Comparison of ENCODE assay signal across 1 cellular context in genomic region chr5:177133119-177133844, GRCh38.
TF ChIP-seq lines count a peak whose summit lies in the region.

TSS of gene NSD1 (plus strand) at chr5:177133773. CDS start at chr5:177135104, 1,331 bp downstream.

TF ChIP-seq in K562, 482 proteins besides CTCF, POLR2A, EP300 and RAD21 (continued from another document and continues in another):
- TF ChIP-seq MGA (IDR thresholded peaks at IDR 0.05): peak; percentile 47; the same call in 1 of the 2 replicates
- no peak for TF ChIP-seq ZNF124 (CRISPR knock-in tag; IDR thresholded peaks at IDR 0.05)
- TF ChIP-seq E2F6 (IDR thresholded peaks at IDR 0.05; ENCODE audit: borderline replicate concordance in 1 of 2, extremely low read depth in 1 of 2, insufficient read depth in 1 of 2, insufficient read length in 1 of 2, low read depth in 1 of 2, low read length in 1 of 2, poor library complexity in 1 of 2, severe bottlenecking in 1 of 2): peak; percentile 80 to 87
- no peak for TF ChIP-seq TCF15 (CRISPR knock-in tag; IDR thresholded peaks at IDR 0.05)
- peak in 1 of 2 experiments; percentile 55; a peak in 2 of 4 replicates for TF ChIP-seq NRF1 (conservative IDR thresholded peaks at IDR 0.05 in 1 of 2, IDR thresholded peaks at IDR 0.05 in 1 of 2)
- TF ChIP-seq ZNF707 (CRISPR knock-in tag; conservative IDR thresholded peaks at IDR 0.05): no peak
- TF ChIP-seq MYNN (IDR thresholded peaks at IDR 0.05): no peak
- no peak for TF ChIP-seq MYNN (CRISPR knock-in tag; IDR thresholded peaks at IDR 0.05)
- no peak for TF ChIP-seq ZNF253 (CRISPR knock-in tag; conservative IDR thresholded peaks at IDR 0.05)
- peak; percentile 74 for TF ChIP-seq MYC (IDR thresholded peaks at IDR 0.05; ENCODE audit: low read depth, low read length)
- TF ChIP-seq MYC (CRISPR knock-in tag; IDR thresholded peaks at IDR 0.05; ENCODE audit: borderline replicate concordance, low read depth): no peak
- no peak for TF ChIP-seq CBX5 (IDR thresholded peaks at IDR 0.05; ENCODE audit: borderline replicate concordance, low read depth)
- TF ChIP-seq SRSF1 (IDR thresholded peaks at IDR 0.05; ENCODE audit: low read depth, low read length): 0 out of 2 replicates have a peak, but pooled peaks have one; percentile 6
- no peak; the same call in 1 of the 2 replicates for TF ChIP-seq ZNF740 (CRISPR knock-in tag; IDR thresholded peaks at IDR 0.05)
- peak in 1 of 2 experiments; percentile 91; a peak in 2 of 4 replicates for TF ChIP-seq ZNF740 (tag; IDR thresholded peaks at IDR 0.05)
- no peak for TF ChIP-seq ID3 (CRISPR knock-in tag; IDR thresholded peaks at IDR 0.05)
- 0 out of 2 replicates have a peak, but pooled peaks have one; percentile 43 for TF ChIP-seq ID3 (tag; IDR thresholded peaks at IDR 0.05)
- peak; percentile 62; the same call in 1 of the 2 replicates for TF ChIP-seq ZNF583 (CRISPR knock-in tag; IDR thresholded peaks at IDR 0.05)
- TF ChIP-seq RBFOX2 (IDR thresholded peaks at IDR 0.05; ENCODE audit: low read depth, low read length): peak; percentile 73
- TF ChIP-seq HDAC2 (IDR thresholded peaks at IDR 0.05): no peak
- no peak for TF ChIP-seq PKNOX1 (IDR thresholded peaks at IDR 0.05)
- peak; percentile 26; the same call in 1 of the 2 replicates for TF ChIP-seq GMEB1 (CRISPR knock-in tag; IDR thresholded peaks at IDR 0.05)
- TF ChIP-seq YY1 (IDR thresholded peaks at IDR 0.05; ENCODE audit: borderline replicate concordance in 1 of 3, control insufficient read depth in 1 of 3, extremely low read depth in 1 of 3, insufficient read depth in 3 of 3, insufficient read length in 1 of 3, insufficient replicate concordance in 2 of 3, low read depth in 1 of 3, low read length in 2 of 3): peak in 1 of 3 experiments; percentile 65
- TF ChIP-seq TAF1 (IDR thresholded peaks at IDR 0.05; ENCODE audit: control insufficient read depth, extremely low read depth, insufficient read depth, low read length, severe bottlenecking): peak; percentile 53
- no peak for TF ChIP-seq MED1 (CRISPR knock-in tag; IDR thresholded peaks at IDR 0.05; ENCODE audit: borderline replicate concordance)
- TF ChIP-seq RB1 (IDR thresholded peaks at IDR 0.05; ENCODE audit: low read depth): peak; percentile 90; the same call in 1 of the 2 replicates
- TF ChIP-seq PCBP2 (IDR thresholded peaks at IDR 0.05; ENCODE audit: low read depth, low read length, poor library complexity, severe bottlenecking): peak; percentile 17
- peak; percentile 97 for TF ChIP-seq ZBTB33 (CRISPR knock-in tag; IDR thresholded peaks at IDR 0.05)
- no peak for TF ChIP-seq HMG20B (CRISPR knock-in tag; IDR thresholded peaks at IDR 0.05)
- TF ChIP-seq SMAD2 (IDR thresholded peaks at IDR 0.05; ENCODE audit: low read depth, low read length): no peak
- TF ChIP-seq KHSRP (IDR thresholded peaks at IDR 0.05): no peak
- TF ChIP-seq ZBTB8A (IDR thresholded peaks at IDR 0.05; ENCODE audit: partially characterized antibody): no peak
- TF ChIP-seq NFIX (CRISPR knock-in tag; IDR thresholded peaks at IDR 0.05; ENCODE audit: low read depth): no peak
- no peak for TF ChIP-seq ZNF384 (IDR thresholded peaks at IDR 0.05; ENCODE audit: low read depth, low read length)
- TF ChIP-seq CTBP1 (IDR thresholded peaks at IDR 0.05; ENCODE audit: borderline replicate concordance): peak; percentile 91
- no peak for TF ChIP-seq ZNF511 (CRISPR knock-in tag; IDR thresholded peaks at IDR 0.05)
- TF ChIP-seq RBM17 (IDR thresholded peaks at IDR 0.05; ENCODE audit: borderline replicate concordance, low read depth, low read length): no peak
- no peak for TF ChIP-seq PML (IDR thresholded peaks at IDR 0.05; ENCODE audit: low read length)
- peak; percentile 81 for TF ChIP-seq SMAD4 (CRISPR knock-in tag; conservative IDR thresholded peaks at IDR 0.05)
- TF ChIP-seq ZBTB7A (IDR thresholded peaks at IDR 0.05; ENCODE audit: borderline replicate concordance, control insufficient read depth, low read depth, low read length): 0 out of 2 replicates have a peak, but pooled peaks have one; percentile 6
- TF ChIP-seq MAZ (CRISPR knock-in tag; conservative IDR thresholded peaks at IDR 0.05 in 1 of 2, IDR thresholded peaks at IDR 0.05 in 1 of 2): peak in 1 of 2 experiments; percentile 59; a peak in 1 of 4 replicates
- TF ChIP-seq SIRT6 (IDR thresholded peaks at IDR 0.05; ENCODE audit: low read depth, low read length): no peak
- TF ChIP-seq SNAPC5 (CRISPR knock-in tag; IDR thresholded peaks at IDR 0.05): no peak
- peak; percentile 10 for TF ChIP-seq NFYB (IDR thresholded peaks at IDR 0.05; ENCODE audit: extremely low read depth, insufficient read length)
